15 cellular contexts compared by ENCODE assay signal in the genomic region with DNA sequence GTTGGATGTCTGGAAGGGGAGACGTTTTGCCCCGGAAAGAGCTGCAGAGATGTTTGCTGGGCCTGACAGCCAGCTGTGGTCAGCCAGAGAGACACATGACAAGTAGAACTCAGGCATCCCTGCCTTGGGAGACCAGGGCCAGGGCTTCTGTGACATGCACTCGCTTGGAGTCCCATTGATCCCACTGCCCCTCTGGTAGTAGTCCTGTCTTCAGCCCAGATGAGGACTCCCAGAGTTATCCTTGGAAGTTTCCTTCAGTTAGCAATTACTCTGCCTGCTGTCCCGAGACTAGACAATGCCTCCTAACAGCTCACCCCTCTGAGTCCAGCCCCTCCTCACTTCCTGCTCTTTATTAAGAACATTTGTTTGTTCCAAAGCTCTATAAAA.
A peak's percentile ranks its signal among the peaks of the same experiment; 100 is the strongest.
DNase-seq lines count a peak whose midpoint lies in the region; ATAC-seq and TF ChIP-seq lines count a peak whose summit lies in the region.
"Had no signal": no experiment of that assay in that cellular context is flagged by ENCODE, and none has a peak within 500 bp of the region (broad histone marks: within the 10 kb centered on the region; RNA-seq: fewer than 3 reads in every experiment).

No MANE protein-coding gene starts in this region.

- no peaks in the 10 kb centered on the region for H3K36me3 ChIP-seq in esophagus (ENCODE audit: control insufficient read depth in 2 of 2, insufficient read depth in 2 of 2, low read length in 1 of 2)
- no peaks in the 10 kb centered on the region for H3K36me3 ChIP-seq in muscle layer of duodenum (ENCODE audit: control insufficient read depth in 1 of 2, insufficient read depth in 2 of 2, low read length in 2 of 2)
- H3K36me3 ChIP-seq: Peyer's patch, upper lobe of left lung had no signal

- ATAC-seq in left ventricle myocardium superior (peak; percentile 15), Right ventricle myocardium superior (ENCODE audit: poor library complexity) (no peak)
- ATAC-seq: activated T-cell treated with anti-CD3 and anti-CD28 coated beads, Interleukin-2, amount 50 U/mL, for 72 hours had no signal

- peaks cover 0 to 8% of the 10 kb centered on the region in 2 donors for H3K4me1 ChIP-seq in esophagus (ENCODE audit: control insufficient read depth in 2 of 2, insufficient read depth in 2 of 2, low read length in 1 of 2)
- peaks cover 0 to 6% of the 10 kb centered on the region in 2 donors for H3K4me1 ChIP-seq in muscle layer of duodenum (ENCODE audit: control insufficient read depth in 1 of 2, insufficient read depth in 2 of 2, low read length in 2 of 2)

- peak overlapping the region; percentile 84 to 97 for H3K27ac ChIP-seq in esophagus (ENCODE audit: low read depth in 2 of 2, low read length in 1 of 2)
- H3K27ac ChIP-seq in muscle layer of duodenum (ENCODE audit: low read length), result peak overlapping the region; percentile 6
- no peak overlapping the region for H3K27ac ChIP-seq in dorsolateral prefrontal cortex

- WGBS in esophagus, 2 donors, result 26 to 29% methylated on average over 4 of the region's 4 CpGs

- no peaks in the 10 kb centered on the region for H3K27me3 ChIP-seq in esophagus (ENCODE audit: control insufficient read depth in 1 of 2, insufficient read depth in 2 of 2, low read length in 2 of 2)
- H3K27me3 ChIP-seq in muscle layer of duodenum (ENCODE audit: low read depth, low read length), result no peaks in the 10 kb centered on the region
- no peaks in the 10 kb centered on the region for H3K27me3 ChIP-seq in dorsolateral prefrontal cortex
- H3K27me3 ChIP-seq: Peyer's patch, upper lobe of left lung had no signal

- TF ChIP-seq CTCF in dorsolateral prefrontal cortex (IDR thresholded peaks at IDR 0.05 in 54 of 56, conservative IDR thresholded peaks at IDR 0.05 in 2 of 56; ENCODE audit: low read depth in 1 of 56, partially characterized antibody in 56 of 56), result no peak
- no peak for TF ChIP-seq CTCF in GM20000 (IDR thresholded peaks at IDR 0.05; ENCODE audit: extremely low read depth, missing control alignments)

- H3K9me3 ChIP-seq in esophagus (ENCODE audit: control insufficient read depth in 2 of 2, insufficient read depth in 1 of 2, low read depth in 1 of 2, low read length in 1 of 2) (no peaks in the 10 kb centered on the region), muscle layer of duodenum (ENCODE audit: control insufficient read depth in 1 of 2, low read length in 2 of 2) (no peaks in the 10 kb centered on the region)
- H3K9me3 ChIP-seq: Peyer's patch, upper lobe of left lung had no signal

- intact Hi-C loops in left ventricle myocardium superior (cut with micrococcal nuclease) (no loop called here), Right ventricle myocardium superior (cut with DNase I) (no loop called here), dorsolateral prefrontal cortex (cut with DNase I) (no loop called here), posterior cingulate gyrus (cut with DNase I) (no loop called here)

- DNase-seq in left ventricle myocardium superior, result no peak
- no peak for DNase-seq in Right ventricle myocardium superior
- DNase-seq in dorsolateral prefrontal cortex, result no peak
- no peak for DNase-seq in GM20000 (ENCODE audit: low spot score)
- no peak for DNase-seq in posterior cingulate gyrus
- no peak for DNase-seq in ureter (ENCODE audit: low spot score)
- DNase-seq: activated CD4-positive, alpha-beta memory T cell treated with anti-CD3 and anti-CD28 coated beads, Interleukin-2, amount 10 ng/mL, durations not matched to agents 7 days and 5 days; activated T-cell treated with anti-CD3 and anti-CD28 coated beads, Interleukin-2, amount 50 U/mL, for 72 hours; CD4-positive, alpha-beta memory T cell; MV-4-11; NCI-H2081 treated with DMSO at 0.1 percent for 48 hours; Peyer's patch had no signal

- H3K4me3 ChIP-seq in esophagus (ENCODE audit: low read depth in 1 of 2, low read length in 2 of 2) (no peak overlapping the region), muscle layer of duodenum (ENCODE audit: low read depth in 1 of 2, low read length in 2 of 2) (no peak overlapping the region), dorsolateral prefrontal cortex (no peak overlapping the region)
- H3K4me3 ChIP-seq: Peyer's patch, upper lobe of left lung had no signal

Comparison
In these comparisons a context has a peak if more than half of its experiments do, and no peak if none do; other contexts are left out.
1. H3K27ac ChIP-seq: peak in esophagus (2 of 2) and muscle layer of duodenum (single experiment); none in dorsolateral prefrontal cortex (0 of 59).